Comparison of ENCODE assay signal across 8 cellular contexts in genomic region chr14:102776761-102777710, GRCh38. TPM values are rescaled to one million over a fixed set of nuclear protein-coding genes. Genes with fewer than 3 reads are reported as not detected.
DNase-seq lines count a peak whose midpoint lies in the region; ATAC-seq and TF ChIP-seq lines count a peak whose summit lies in the region.

Gene TRAF3, plus strand, starts transcription at chr14:102777449. Its CDS starts 92,753 bp downstream, at chr14:102870202.

- no TSS peak for BruUV-seq in mammary epithelial cell (replicated peaks; lab: Mats Ljungman, UMichigan)

- in situ Hi-C loops in mammary epithelial cell (cut with MboI; ENCODE audit: low sequenced_read_pairs in 2 of 2), result no loop called here

- POLR2A ChIA-PET in activated B cell treated with CpG ODN at 0.5 μM for 24 hours (lab: Charles Lee), result interaction anchor here (0.8 to 1.1 kb wide), 2 partner anchors 12 to 22 kb away, joined by 3 read pairs; no protein-coding TSS in a partner anchor

- TF ChIP-seq CTCF in KMS-11 (conservative IDR thresholded peaks at IDR 0.05; ENCODE audit: low read depth, low read length), result no peak
- TF ChIP-seq CTCF in activated B cell treated with CpG ODN at 0.5 μM for 24 hours (IDR thresholded peaks at IDR 0.05), result no peak
- TF ChIP-seq CTCF in mammary epithelial cell (conservative IDR thresholded peaks at IDR 0.05 in 1 of 2, IDR thresholded peaks at IDR 0.05 in 1 of 2; ENCODE audit: extremely low read depth in 1 of 2, insufficient read depth in 1 of 2, low read depth in 1 of 2, low read length in 2 of 2), result no peak

- 71% methylated on average over 9 of the region's 163 CpGs for WGBS in mammary epithelial cell (ENCODE audit: low coverage, missing lambda C conversion rate)

- H3K9me3 Mint-ChIP-seq in activated B cell treated with CpG ODN at 0.5 μM for 24 hours (no peaks in the 10 kb centered on the region), immature natural killer cell (no peaks in the 10 kb centered on the region)

- H3K27me3 ChIP-seq in KMS-11 (ENCODE audit: insufficient read depth, low read depth) (no peaks in the 10 kb centered on the region), mammary epithelial cell (ENCODE audit: insufficient read depth, low read length) (no peaks in the 10 kb centered on the region)

- H3K27ac Mint-ChIP-seq in activated B cell treated with CpG ODN at 0.5 μM for 24 hours (peak within 1 kb of the TSS; percentile 95), immature natural killer cell (peak within 1 kb of the TSS; percentile 87 to 94 (median 92))

- peak within 1 kb of the TSS; percentile 98 for H3K9ac ChIP-seq in KMS-11
- H3K9ac ChIP-seq in mammary epithelial cell (ENCODE audit: insufficient read depth, low read length), result peak within 1 kb of the TSS; percentile 86

- peak; percentile 53 for ATAC-seq in GM21528 (IDR thresholded peaks at IDR 0.05; ENCODE audit: low FRiP score, unreplicated experiment)
- ATAC-seq in activated B cell treated with CpG ODN at 0.5 μM for 24 hours (ENCODE audit: low read depth), result peak; percentile 59

- DNase-seq in DMS 273 (lab: John Stamatoyannopoulos, UW; ENCODE audit: unreplicated experiment) (peak; percentile 86), activated B cell treated with CpG ODN at 0.5 μM for 24 hours (peak; percentile 87), mammary epithelial cell (peak; percentile 61), immature natural killer cell (peak; percentile 88 to 91 (median 90)), NCI-H2029 (lab: John Stamatoyannopoulos, UW) (no peak)
- peak; percentile 61 to 65 for DNase-seq in stimulated activated CD4-positive, alpha-beta T cell treated with anti-CD3 and anti-CD28 coated beads, Interleukin-12 subunit alpha, Interleukin-12 subunit beta, amount 100 ng/mL, for 24 hours (ENCODE audit: low read depth in 2 of 2)

- H3K79me2 ChIP-seq in KMS-11 (ENCODE audit: insufficient read depth, low read depth) (peaks cover 43% of the 10 kb centered on the region), mammary epithelial cell (ENCODE audit: insufficient read depth, low read length) (peaks cover 42% of the 10 kb centered on the region)

- peak within 1 kb of the TSS; percentile 38 for H2AFZ ChIP-seq in KMS-11 (ENCODE audit: low read depth)
- peak within 1 kb of the TSS; percentile 81 for H2AFZ ChIP-seq in mammary epithelial cell (ENCODE audit: low read depth, low read length)

- intact Hi-C loops in activated B cell treated with CpG ODN at 0.5 μM for 24 hours (cut with micrococcal nuclease), result loop anchor here (1.0 to 10.0 kb wide), 4 partner anchors 9 to 462 kb away; partner anchors contain the start of gene ZNF839
- intact Hi-C loops in mammary epithelial cell (cut with micrococcal nuclease), result loop anchor here (5.0 to 10.0 kb wide), 2 partner anchors 252 to 515 kb away; no protein-coding TSS in a partner anchor

- H3K36me3 Mint-ChIP-seq in activated B cell treated with CpG ODN at 0.5 μM for 24 hours (ENCODE audit: low read depth), result peaks cover 28% of the 10 kb centered on the region
- H3K36me3 Mint-ChIP-seq in immature natural killer cell, result peaks cover 0 to 4% (median 0%) of the 10 kb centered on the region in 3 donors

- H3K27ac ChIP-seq in KMS-11 (peak within 1 kb of the TSS; percentile 96), mammary epithelial cell (ENCODE audit: insufficient read depth, low read depth, low read length) (peak within 1 kb of the TSS; percentile 71)

- H3K4me2 ChIP-seq in KMS-11 (peak within 1 kb of the TSS; percentile 92; the same call in 1 of the 2 replicates), mammary epithelial cell (ENCODE audit: insufficient read depth, low read depth, low read length) (peak within 1 kb of the TSS; percentile 96)

- CTCF ChIA-PET in activated B cell treated with CpG ODN at 0.5 μM for 24 hours (lab: Charles Lee), result no interaction called here
- CTCF ChIA-PET in mammary epithelial cell (lab: Charles Lee; ENCODE audit: low non-redundant PET), result no interaction called here

- dilution Hi-C loops in mammary epithelial cell (cut with HindIII; ENCODE audit: low sequenced_read_pairs), result no loop called here

- H4K20me1 ChIP-seq in KMS-11 (ENCODE audit: insufficient read depth) (peaks cover 17% of the 10 kb centered on the region; the same call in 1 of the 2 replicates), mammary epithelial cell (ENCODE audit: insufficient read depth, low read length) (no peaks in the 10 kb centered on the region)

- H3K4me1 Mint-ChIP-seq in activated B cell treated with CpG ODN at 0.5 μM for 24 hours (peaks cover 74% of the 10 kb centered on the region), immature natural killer cell (peaks cover 16 to 31% of the 10 kb centered on the region in 2 donors)

- H3K4me3 Mint-ChIP-seq in activated B cell treated with CpG ODN at 0.5 μM for 24 hours (peak within 1 kb of the TSS; percentile 84), immature natural killer cell (peak within 1 kb of the TSS; percentile 81 to 89 (median 87))

- H3K36me3 ChIP-seq in KMS-11 (ENCODE audit: insufficient read depth) (no peaks in the 10 kb centered on the region), mammary epithelial cell (ENCODE audit: insufficient read depth, low read length) (no peaks in the 10 kb centered on the region)

- no peak within 1 kb of the TSS for H3K4me3 ChIP-seq in KMS-11 (IDR thresholded peaks at IDR 0.05; ENCODE audit: insufficient read depth, low read depth, low read length)
- peak within 1 kb of the TSS; percentile 62 to 77 (median 71) for H3K4me3 ChIP-seq in mammary epithelial cell (replicated peaks in 1 of 3; ENCODE audit: insufficient read depth in 1 of 3, low read depth in 2 of 3, low read length in 3 of 3)

- H3K4me1 ChIP-seq in KMS-11 (ENCODE audit: low read depth, poor library complexity, severe bottlenecking) (peaks cover 48% of the 10 kb centered on the region), mammary epithelial cell (ENCODE audit: insufficient read depth, low read length) (peaks cover 25% of the 10 kb centered on the region)

- H3K9me3 ChIP-seq in mammary epithelial cell (replicated peaks; ENCODE audit: insufficient read depth, low read length), result no peaks in the 10 kb centered on the region

- H3K27me3 Mint-ChIP-seq in activated B cell treated with CpG ODN at 0.5 μM for 24 hours (no peaks in the 10 kb centered on the region), immature natural killer cell (ENCODE audit: low read depth in 3 of 3) (peaks cover 11 to 31% (median 13%) of the 10 kb centered on the region in 3 donors)

RNA-seq across cellular contexts. Expression of gene TRAF3, which starts in this region (rescaled TPM):
- total RNA-seq in activated B cell treated with CpG ODN at 0.5 μM for 24 hours, result 120 and 124 TPM in 2 replicates
- total RNA-seq in mammary epithelial cell, result 10 to 100 TPM; 20.5 to 23.2 TPM
- 15.0 TPM for polyA plus RNA-seq in mammary epithelial cell
- 12.8 TPM for polyA minus RNA-seq in mammary epithelial cell
- polyA plus RNA-seq in immature natural killer cell, result 10 to 100 TPM in 1 of 3 donors, 1 to 10 TPM in 2; 9.2 to 12.8 (median 9.3) TPM
